ENCODE assay signal across 27 cellular contexts in the genomic region with DNA sequence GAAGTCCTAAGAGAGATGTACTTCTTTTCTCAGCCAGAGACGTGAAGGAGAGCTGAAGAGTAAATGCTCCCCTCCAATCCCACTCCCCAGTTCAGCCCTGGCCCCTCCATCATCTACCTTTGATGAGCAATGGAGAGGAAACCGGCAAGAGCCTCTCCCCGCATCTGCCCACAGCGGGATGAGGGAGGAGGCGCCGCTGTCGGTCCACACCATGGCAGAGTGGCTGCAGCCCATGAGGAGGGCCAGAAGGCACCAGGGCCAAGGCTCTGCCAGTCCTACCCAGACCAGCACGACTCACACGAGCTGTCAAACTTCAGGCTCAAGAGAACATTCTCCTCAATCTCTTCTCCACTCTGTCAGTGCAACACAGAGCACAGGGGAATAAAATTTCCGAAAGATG.
DNase-seq lines count a peak whose midpoint lies in the region; ATAC-seq and TF ChIP-seq lines count a peak whose summit lies in the region.
"Had no signal": no experiment of that assay in that cellular context is flagged by ENCODE, and none has a peak within 500 bp of the region (broad histone marks: within the 10 kb centered on the region; RNA-seq: fewer than 3 reads in every experiment).

No MANE protein-coding gene starts in this region.

- H3K4me3 Mint-ChIP-seq in IgD-negative memory B cell = peak overlapping the region in 2 of 4 donors; percentile 9 to 63
- H3K4me3 Mint-ChIP-seq in WTC11 = no peak overlapping the region
- peak overlapping the region in 2 of 8 donors; percentile 17 to 21 for H3K4me3 Mint-ChIP-seq in naive B cell
- H3K4me3 Mint-ChIP-seq in stimulated activated memory B cell treated with anti-CD40 and anti-IgM and Interleukin-4, amounts not matched to agents 10 μg/mL and 1 μg/mL and 100 μg/mL, for 72 hours = no peak overlapping the region
- H3K4me3 Mint-ChIP-seq: CD14-positive monocyte; CD8-positive, alpha-beta memory T cell; H9 had no signal

- H3K27me3 ChIP-seq in PC-9 (ENCODE audit: insufficient read depth, low read depth) (no peaks in the 10 kb centered on the region), colonic mucosa (no peaks in the 10 kb centered on the region)
- H3K27me3 ChIP-seq: MG63 had no signal

- no peaks in the 10 kb centered on the region for H3F3A ChIP-seq in PC-9 (ENCODE audit: insufficient read depth, low read depth)

- H3K27me3 Mint-ChIP-seq in IgD-negative memory B cell = no peaks in the 10 kb centered on the region
- no peaks in the 10 kb centered on the region for H3K27me3 Mint-ChIP-seq in WTC11 (ENCODE audit: low read depth)
- no peaks in the 10 kb centered on the region for H3K27me3 Mint-ChIP-seq in naive B cell
- no peaks in the 10 kb centered on the region for H3K27me3 Mint-ChIP-seq in stimulated activated memory B cell treated with anti-CD40 and anti-IgM and Interleukin-4, amounts not matched to agents 10 μg/mL and 1 μg/mL and 100 μg/mL, for 72 hours

- POLR2A ChIA-PET in WTC11 (lab: Charles Lee) = no interaction called here
- POLR2A ChIA-PET in PC-9 (lab: Charles Lee; ENCODE audit: unreplicated experiment) = no interaction called here

- H3K27ac ChIP-seq in PC-9 = no peak overlapping the region
- H3K27ac ChIP-seq in colonic mucosa = no peak overlapping the region
- H3K27ac ChIP-seq: A549, GM23248 had no signal

- H3K9me3 Mint-ChIP-seq in IgD-negative memory B cell = no peaks in the 10 kb centered on the region
- no peaks in the 10 kb centered on the region for H3K9me3 Mint-ChIP-seq in WTC11
- H3K9me3 Mint-ChIP-seq in naive B cell = no peaks in the 10 kb centered on the region
- no peaks in the 10 kb centered on the region for H3K9me3 Mint-ChIP-seq in stimulated activated memory B cell treated with anti-CD40 and anti-IgM and Interleukin-4, amounts not matched to agents 10 μg/mL and 1 μg/mL and 100 μg/mL, for 72 hours
- H3K9me3 Mint-ChIP-seq: CD14-positive monocyte; CD8-positive, alpha-beta memory T cell; H9 had no signal

- no peak overlapping the region for H3K4me2 ChIP-seq in PC-9
- H3K4me2 ChIP-seq: A549 had no signal

- no peaks in the 10 kb centered on the region for H3K79me2 ChIP-seq in PC-9 (ENCODE audit: low read depth)

- intact Hi-C loops in PC-9 (cut with micrococcal nuclease; ENCODE audit: unreplicated experiment) = no loop called here
- intact Hi-C loops in colonic mucosa (cut with DNase I) = no loop called here

- peak; percentile 27; the same call in 1 of the 2 replicates for ATAC-seq in WTC11
- no peak for ATAC-seq in naive B cell (ENCODE audit: low read depth in 2 of 2)
- no peak for ATAC-seq in stimulated activated memory B cell treated with anti-CD40 and anti-IgM and Interleukin-4, amounts not matched to agents 10 μg/mL and 1 μg/mL and 100 μg/mL, for 72 hours
- ATAC-seq: HepG2, K562, Panc1 had no signal

- H2AFZ ChIP-seq in PC-9 = no peak overlapping the region
- H2AFZ ChIP-seq: GM23248 had no signal

- no peak for DNase-seq in WTC11 (ENCODE audit: low spot score)
- no peak for DNase-seq in naive B cell
- DNase-seq in PC-9 = no peak
- no peak for DNase-seq in KG1 (lab: John Stamatoyannopoulos, UW)
- no peak for DNase-seq in activated CD4-positive, alpha-beta T cell treated with anti-CD3 and anti-CD28 coated beads for 4 hours
- no peak for DNase-seq in colonic mucosa
- DNase-seq: CD8-positive, alpha-beta memory T cell; DMS 273 treated with DMSO at 0.1 percent for 48 hours; DMS79; EL; GDM1; GM23248; H9; MG63; NCI-H2029; NCI-H446 treated with DMSO at 0.1 percent for 48 hours; NCI-H526; NCI-H82; NK-92 treated with Interleukin-12 subunit alpha and Interleukin-12 subunit beta, amount 100 ng/mL, for 24 hours; SHP77 treated with DMSO at 0.1 percent for 48 hours had no signal

- BruUV-seq in PC-9 (replicated peaks; lab: Mats Ljungman, UMichigan) = no TSS peak

- peaks cover 5% of the 10 kb centered on the region for H3K36me3 Mint-ChIP-seq in IgD-negative memory B cell
- peaks cover 3% of the 10 kb centered on the region; the same call in 1 of the 2 replicates for H3K36me3 Mint-ChIP-seq in WTC11
- peaks cover 12 to 22% of the 10 kb centered on the region in 2 donors for H3K36me3 Mint-ChIP-seq in naive B cell
- H3K36me3 Mint-ChIP-seq in stimulated activated memory B cell treated with anti-CD40 and anti-IgM and Interleukin-4, amounts not matched to agents 10 μg/mL and 1 μg/mL and 100 μg/mL, for 72 hours = peaks cover 44% of the 10 kb centered on the region
- H3K36me3 Mint-ChIP-seq: CD14-positive monocyte; CD8-positive, alpha-beta memory T cell had no signal

- H3K4me1 Mint-ChIP-seq in IgD-negative memory B cell (peaks cover 50 to 70% (median 56%) of the 10 kb centered on the region in 3 donors), WTC11 (peaks cover 48% of the 10 kb centered on the region), naive B cell (peaks cover 66 to 88% (median 68%) of the 10 kb centered on the region in 3 donors)
- peaks cover 96% of the 10 kb centered on the region for H3K4me1 Mint-ChIP-seq in stimulated activated memory B cell treated with anti-CD40 and anti-IgM and Interleukin-4, amounts not matched to agents 10 μg/mL and 1 μg/mL and 100 μg/mL, for 72 hours
- H3K4me1 Mint-ChIP-seq: CD14-positive monocyte; CD8-positive, alpha-beta memory T cell had no signal

- H3K9me3 ChIP-seq in PC-9 (ENCODE audit: insufficient read depth, low read depth) (no peaks in the 10 kb centered on the region), colonic mucosa (no peaks in the 10 kb centered on the region)
- H3K9me3 ChIP-seq: A549, MG63 had no signal

- no peaks in the 10 kb centered on the region for H4K20me1 ChIP-seq in PC-9 (ENCODE audit: insufficient read depth)

- H3K27ac Mint-ChIP-seq in IgD-negative memory B cell = peak overlapping the region; percentile 38 to 90 (median 88)
- no peak overlapping the region for H3K27ac Mint-ChIP-seq in WTC11
- H3K27ac Mint-ChIP-seq in naive B cell = peak overlapping the region in 5 of 6 donors; percentile 8 to 60 (median 34)
- peak overlapping the region; percentile 66 for H3K27ac Mint-ChIP-seq in stimulated activated memory B cell treated with anti-CD40 and anti-IgM and Interleukin-4, amounts not matched to agents 10 μg/mL and 1 μg/mL and 100 μg/mL, for 72 hours
- H3K27ac Mint-ChIP-seq: CD14-positive monocyte; CD8-positive, alpha-beta memory T cell had no signal

- no peak for TF ChIP-seq CTCF in WTC11 (IDR thresholded peaks at IDR 0.05)
- no peak for TF ChIP-seq CTCF in PC-9 (conservative IDR thresholded peaks at IDR 0.05)
- TF ChIP-seq CTCF in colonic mucosa (IDR thresholded peaks at IDR 0.05) = no peak

- no peak overlapping the region for H3K9ac ChIP-seq in colonic mucosa (ENCODE audit: low read depth in 2 of 2, low read length in 2 of 2)
- H3K9ac ChIP-seq: GM23248 had no signal

- H3K4me3 ChIP-seq in PC-9 (no peak overlapping the region), colonic mucosa (no peak overlapping the region)
- H3K4me3 ChIP-seq: A549, GM23248, K562, MG63 had no signal

- H3K4me1 ChIP-seq in PC-9 (replicated peaks; ENCODE audit: insufficient read depth) (no peaks in the 10 kb centered on the region), colonic mucosa (no peaks in the 10 kb centered on the region)
- H3K4me1 ChIP-seq: A549 had no signal

- no peaks in the 10 kb centered on the region for H3K9me2 ChIP-seq in PC-9 (ENCODE audit: insufficient read depth)

- CTCF ChIA-PET in WTC11 (lab: Charles Lee) = interaction anchor here (1.4 kb wide), 1 partner anchor 127 kb away, joined by 3 read pairs; no protein-coding TSS in a partner anchor
- CTCF ChIA-PET in PC-9 (lab: Charles Lee) = no interaction called here

- no peaks in the 10 kb centered on the region for H3K36me3 ChIP-seq in PC-9 (ENCODE audit: low read depth)
- no peaks in the 10 kb centered on the region for H3K36me3 ChIP-seq in colonic mucosa
- H3K36me3 ChIP-seq: MG63 had no signal

TF ChIP-seq in WTC11, 78 proteins besides CTCF, POLR2A, EP300 and RAD21 (continues in another document):
- TF ChIP-seq ZBTB21 (CRISPR knock-in tag; IDR thresholded peaks at IDR 0.05; ENCODE audit: borderline replicate concordance) (no peak), ATF3 (CRISPR knock-in tag; conservative IDR thresholded peaks at IDR 0.05) (no peak), ZNF138 (CRISPR knock-in tag; conservative IDR thresholded peaks at IDR 0.05) (no peak), MYBL2 (CRISPR knock-in tag; IDR thresholded peaks at IDR 0.05) (no peak)
- TF ChIP-seq, protein P1, sequence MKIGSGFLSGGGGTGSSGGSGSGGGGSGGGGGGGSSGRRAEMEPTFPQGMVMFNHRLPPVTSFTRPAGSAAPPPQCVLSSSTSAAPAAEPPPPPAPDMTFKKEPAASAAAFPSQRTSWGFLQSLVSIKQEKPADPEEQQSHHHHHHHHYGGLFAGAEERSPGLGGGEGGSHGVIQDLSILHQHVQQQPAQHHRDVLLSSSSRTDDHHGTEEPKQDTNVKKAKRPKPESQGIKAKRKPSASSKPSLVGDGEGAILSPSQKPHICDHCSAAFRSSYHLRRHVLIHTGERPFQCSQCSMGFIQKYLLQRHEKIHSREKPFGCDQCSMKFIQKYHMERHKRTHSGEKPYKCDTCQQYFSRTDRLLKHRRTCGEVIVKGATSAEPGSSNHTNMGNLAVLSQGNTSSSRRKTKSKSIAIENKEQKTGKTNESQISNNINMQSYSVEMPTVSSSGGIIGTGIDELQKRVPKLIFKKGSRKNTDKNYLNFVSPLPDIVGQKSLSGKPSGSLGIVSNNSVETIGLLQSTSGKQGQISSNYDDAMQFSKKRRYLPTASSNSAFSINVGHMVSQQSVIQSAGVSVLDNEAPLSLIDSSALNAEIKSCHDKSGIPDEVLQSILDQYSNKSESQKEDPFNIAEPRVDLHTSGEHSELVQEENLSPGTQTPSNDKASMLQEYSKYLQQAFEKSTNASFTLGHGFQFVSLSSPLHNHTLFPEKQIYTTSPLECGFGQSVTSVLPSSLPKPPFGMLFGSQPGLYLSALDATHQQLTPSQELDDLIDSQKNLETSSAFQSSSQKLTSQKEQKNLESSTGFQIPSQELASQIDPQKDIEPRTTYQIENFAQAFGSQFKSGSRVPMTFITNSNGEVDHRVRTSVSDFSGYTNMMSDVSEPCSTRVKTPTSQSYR (CRISPR knock-in tag; IDR thresholded peaks at IDR 0.05) = no peak
- TF ChIP-seq, protein P2, sequence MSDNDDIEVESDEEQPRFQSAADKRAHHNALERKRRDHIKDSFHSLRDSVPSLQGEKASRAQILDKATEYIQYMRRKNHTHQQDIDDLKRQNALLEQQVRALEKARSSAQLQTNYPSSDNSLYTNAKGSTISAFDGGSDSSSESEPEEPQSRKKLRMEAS (CRISPR knock-in tag; IDR thresholded peaks at IDR 0.05) = no peak
